Comparison of ENCODE assay signal across 1 cellular context in the genomic region with DNA sequence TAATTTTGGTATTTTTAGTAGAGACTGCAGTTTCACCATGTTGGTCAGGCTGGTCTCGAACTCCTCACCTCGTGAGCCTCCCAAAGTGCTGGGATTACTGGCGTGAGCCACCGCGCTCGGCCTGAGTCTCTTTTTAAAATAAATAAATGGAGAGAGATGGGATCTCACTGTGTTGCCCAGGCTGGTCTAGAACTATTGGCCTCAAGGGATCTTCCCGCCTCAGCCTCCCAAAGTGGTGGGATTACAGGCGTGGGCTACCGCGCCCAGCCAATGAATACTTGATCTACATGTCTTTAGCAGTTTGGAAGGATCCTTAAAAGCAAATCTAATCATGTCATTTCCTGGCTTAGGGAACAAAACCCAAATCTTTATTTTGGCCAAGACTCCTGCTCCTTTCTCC.
TF ChIP-seq lines count a peak whose summit lies in the region.

No MANE protein-coding gene starts in this region.

TF ChIP-seq in GM23338, 12 proteins besides CTCF, POLR2A, EP300 and RAD21:
- TF ChIP-seq, protein P1, sequence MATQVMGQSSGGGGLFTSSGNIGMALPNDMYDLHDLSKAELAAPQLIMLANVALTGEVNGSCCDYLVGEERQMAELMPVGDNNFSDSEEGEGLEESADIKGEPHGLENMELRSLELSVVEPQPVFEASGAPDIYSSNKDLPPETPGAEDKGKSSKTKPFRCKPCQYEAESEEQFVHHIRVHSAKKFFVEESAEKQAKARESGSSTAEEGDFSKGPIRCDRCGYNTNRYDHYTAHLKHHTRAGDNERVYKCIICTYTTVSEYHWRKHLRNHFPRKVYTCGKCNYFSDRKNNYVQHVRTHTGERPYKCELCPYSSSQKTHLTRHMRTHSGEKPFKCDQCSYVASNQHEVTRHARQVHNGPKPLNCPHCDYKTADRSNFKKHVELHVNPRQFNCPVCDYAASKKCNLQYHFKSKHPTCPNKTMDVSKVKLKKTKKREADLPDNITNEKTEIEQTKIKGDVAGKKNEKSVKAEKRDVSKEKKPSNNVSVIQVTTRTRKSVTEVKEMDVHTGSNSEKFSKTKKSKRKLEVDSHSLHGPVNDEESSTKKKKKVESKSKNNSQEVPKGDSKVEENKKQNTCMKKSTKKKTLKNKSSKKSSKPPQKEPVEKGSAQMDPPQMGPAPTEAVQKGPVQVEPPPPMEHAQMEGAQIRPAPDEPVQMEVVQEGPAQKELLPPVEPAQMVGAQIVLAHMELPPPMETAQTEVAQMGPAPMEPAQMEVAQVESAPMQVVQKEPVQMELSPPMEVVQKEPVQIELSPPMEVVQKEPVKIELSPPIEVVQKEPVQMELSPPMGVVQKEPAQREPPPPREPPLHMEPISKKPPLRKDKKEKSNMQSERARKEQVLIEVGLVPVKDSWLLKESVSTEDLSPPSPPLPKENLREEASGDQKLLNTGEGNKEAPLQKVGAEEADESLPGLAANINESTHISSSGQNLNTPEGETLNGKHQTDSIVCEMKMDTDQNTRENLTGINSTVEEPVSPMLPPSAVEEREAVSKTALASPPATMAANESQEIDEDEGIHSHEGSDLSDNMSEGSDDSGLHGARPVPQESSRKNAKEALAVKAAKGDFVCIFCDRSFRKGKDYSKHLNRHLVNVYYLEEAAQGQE (IDR thresholded peaks at IDR 0.05; ENCODE audit: unreplicated experiment), result no peak
- no peak for TF ChIP-seq STAT1 (IDR thresholded peaks at IDR 0.05; ENCODE audit: unreplicated experiment)
- no peak for TF ChIP-seq EZH2phosphoT487 (IDR thresholded peaks at IDR 0.05; ENCODE audit: unreplicated experiment)
- no peak for TF ChIP-seq ZNF114 (CRISPR knock-in tag; IDR thresholded peaks at IDR 0.05)
- TF ChIP-seq, protein P2, sequence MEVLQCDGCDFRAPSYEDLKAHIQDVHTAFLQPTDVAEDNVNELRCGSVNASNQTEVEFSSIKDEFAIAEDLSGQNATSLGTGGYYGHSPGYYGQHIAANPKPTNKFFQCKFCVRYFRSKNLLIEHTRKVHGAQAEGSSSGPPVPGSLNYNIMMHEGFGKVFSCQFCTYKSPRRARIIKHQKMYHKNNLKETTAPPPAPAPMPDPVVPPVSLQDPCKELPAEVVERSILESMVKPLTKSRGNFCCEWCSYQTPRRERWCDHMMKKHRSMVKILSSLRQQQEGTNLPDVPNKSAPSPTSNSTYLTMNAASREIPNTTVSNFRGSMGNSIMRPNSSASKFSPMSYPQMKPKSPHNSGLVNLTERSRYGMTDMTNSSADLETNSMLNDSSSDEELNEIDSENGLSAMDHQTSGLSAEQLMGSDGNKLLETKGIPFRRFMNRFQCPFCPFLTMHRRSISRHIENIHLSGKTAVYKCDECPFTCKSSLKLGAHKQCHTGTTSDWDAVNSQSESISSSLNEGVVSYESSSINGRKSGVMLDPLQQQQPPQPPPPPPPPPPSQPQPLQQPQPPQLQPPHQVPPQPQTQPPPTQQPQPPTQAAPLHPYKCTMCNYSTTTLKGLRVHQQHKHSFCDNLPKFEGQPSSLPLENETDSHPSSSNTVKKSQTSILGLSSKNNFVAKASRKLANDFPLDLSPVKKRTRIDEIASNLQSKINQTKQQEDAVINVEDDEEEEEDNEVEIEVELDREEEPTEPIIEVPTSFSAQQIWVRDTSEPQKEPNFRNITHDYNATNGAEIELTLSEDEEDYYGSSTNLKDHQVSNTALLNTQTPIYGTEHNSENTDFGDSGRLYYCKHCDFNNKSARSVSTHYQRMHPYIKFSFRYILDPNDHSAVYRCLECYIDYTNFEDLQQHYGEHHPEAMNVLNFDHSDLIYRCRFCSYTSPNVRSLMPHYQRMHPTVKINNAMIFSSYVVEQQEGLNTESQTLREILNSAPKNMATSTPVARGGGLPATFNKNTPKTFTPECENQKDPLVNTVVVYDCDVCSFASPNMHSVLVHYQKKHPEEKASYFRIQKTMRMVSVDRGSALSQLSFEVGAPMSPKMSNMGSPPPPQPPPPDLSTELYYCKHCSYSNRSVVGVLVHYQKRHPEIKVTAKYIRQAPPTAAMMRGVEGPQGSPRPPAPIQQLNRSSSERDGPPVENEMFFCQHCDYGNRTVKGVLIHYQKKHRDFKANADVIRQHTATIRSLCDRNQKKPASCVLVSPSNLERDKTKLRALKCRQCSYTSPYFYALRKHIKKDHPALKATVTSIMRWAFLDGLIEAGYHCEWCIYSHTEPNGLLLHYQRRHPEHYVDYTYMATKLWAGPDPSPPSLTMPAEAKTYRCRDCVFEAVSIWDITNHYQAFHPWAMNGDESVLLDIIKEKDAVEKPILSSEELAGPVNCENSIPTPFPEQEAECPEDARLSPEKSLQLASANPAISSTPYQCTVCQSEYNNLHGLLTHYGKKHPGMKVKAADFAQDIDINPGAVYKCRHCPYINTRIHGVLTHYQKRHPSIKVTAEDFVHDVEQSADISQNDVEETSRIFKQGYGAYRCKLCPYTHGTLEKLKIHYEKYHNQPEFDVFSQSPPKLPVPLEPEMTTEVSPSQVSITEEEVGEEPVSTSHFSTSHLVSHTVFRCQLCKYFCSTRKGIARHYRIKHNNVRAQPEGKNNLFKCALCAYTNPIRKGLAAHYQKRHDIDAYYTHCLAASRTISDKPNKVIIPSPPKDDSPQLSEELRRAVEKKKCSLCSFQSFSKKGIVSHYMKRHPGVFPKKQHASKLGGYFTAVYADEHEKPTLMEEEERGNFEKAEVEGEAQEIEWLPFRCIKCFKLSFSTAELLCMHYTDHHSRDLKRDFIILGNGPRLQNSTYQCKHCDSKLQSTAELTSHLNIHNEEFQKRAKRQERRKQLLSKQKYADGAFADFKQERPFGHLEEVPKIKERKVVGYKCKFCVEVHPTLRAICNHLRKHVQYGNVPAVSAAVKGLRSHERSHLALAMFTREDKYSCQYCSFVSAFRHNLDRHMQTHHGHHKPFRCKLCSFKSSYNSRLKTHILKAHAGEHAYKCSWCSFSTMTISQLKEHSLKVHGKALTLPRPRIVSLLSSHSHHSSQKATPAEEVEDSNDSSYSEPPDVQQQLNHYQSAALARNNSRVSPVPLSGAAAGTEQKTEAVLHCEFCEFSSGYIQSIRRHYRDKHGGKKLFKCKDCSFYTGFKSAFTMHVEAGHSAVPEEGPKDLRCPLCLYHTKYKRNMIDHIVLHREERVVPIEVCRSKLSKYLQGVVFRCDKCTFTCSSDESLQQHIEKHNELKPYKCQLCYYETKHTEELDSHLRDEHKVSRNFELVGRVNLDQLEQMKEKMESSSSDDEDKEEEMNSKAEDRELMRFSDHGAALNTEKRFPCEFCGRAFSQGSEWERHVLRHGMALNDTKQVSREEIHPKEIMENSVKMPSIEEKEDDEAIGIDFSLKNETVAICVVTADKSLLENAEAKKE (CRISPR knock-in tag; IDR thresholded peaks at IDR 0.05), result no peak
